In the genomic region with DNA sequence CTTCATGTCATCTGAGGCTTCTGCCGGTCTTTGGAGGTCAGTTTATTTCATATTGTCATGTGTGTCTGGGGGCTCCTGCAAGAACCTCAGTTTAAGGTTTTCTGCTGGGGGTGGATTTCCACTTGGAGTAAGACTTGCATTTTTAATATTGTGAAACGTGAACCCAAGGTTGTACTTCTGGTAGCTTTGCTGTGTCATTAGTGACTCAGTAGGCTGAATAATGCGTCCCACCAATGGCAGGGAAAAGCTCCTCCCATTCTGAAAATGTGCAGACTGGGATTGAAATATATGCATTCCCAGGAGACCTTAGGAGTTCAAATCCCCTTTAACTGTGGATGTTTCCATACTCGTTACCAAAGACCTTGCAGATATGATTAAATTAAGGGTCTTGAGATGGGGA, we compare ENCODE assay signal across 20 cellular contexts. TPM values are rescaled to one million over a fixed set of nuclear protein-coding genes. Genes with fewer than 3 reads are reported as not detected.
DNase-seq lines count a peak whose midpoint lies in the region; ATAC-seq and TF ChIP-seq lines count a peak whose summit lies in the region.
"Had no signal": no experiment of that assay in that cellular context is flagged by ENCODE, and none has a peak within 500 bp of the region (broad histone marks: within the 10 kb centered on the region; RNA-seq: fewer than 3 reads in every experiment).

No MANE protein-coding gene starts in this region.

- no peak overlapping the region for H3K4ac ChIP-seq in mesenchymal stem cell (ENCODE audit: low read depth in 1 of 2, low read length in 2 of 2)

- H4K91ac ChIP-seq in mesenchymal stem cell (ENCODE audit: low read length), result no peak overlapping the region

- H3K4me2 ChIP-seq in PC-3 (ENCODE audit: low read length), result no peak overlapping the region
- H3K4me2 ChIP-seq in mesenchymal stem cell (ENCODE audit: low read length, poor library complexity, severe bottlenecking), result no peak overlapping the region

- no peak overlapping the region for H2BK15ac ChIP-seq in mesenchymal stem cell (ENCODE audit: low read depth, poor library complexity, severe bottlenecking)

- no peaks in the 10 kb centered on the region for H3K79me1 ChIP-seq in mesenchymal stem cell (replicated peaks; ENCODE audit: low read length, poor library complexity, severe bottlenecking)

- H4K8ac ChIP-seq in mesenchymal stem cell (ENCODE audit: low read length), result no peak overlapping the region

- H2BK120ac ChIP-seq in mesenchymal stem cell (ENCODE audit: low read depth, low read length), result no peak overlapping the region

- H3K9me3 ChIP-seq in PC-3 (ENCODE audit: low read length) (no peaks in the 10 kb centered on the region), mesenchymal stem cell (ENCODE audit: control insufficient read depth, low read length) (no peaks in the 10 kb centered on the region)
- H3K9me3 ChIP-seq: gastrocnemius medialis had no signal

- H3K27me3 ChIP-seq in PC-3 (ENCODE audit: low read length), result no peaks in the 10 kb centered on the region
- no peaks in the 10 kb centered on the region for H3K27me3 ChIP-seq in mesenchymal stem cell (ENCODE audit: control insufficient read depth in 1 of 2, insufficient read depth in 1 of 2, low read length in 2 of 2)
- H3K27me3 ChIP-seq: gastrocnemius medialis had no signal

- no peak for ATAC-seq in PC-3
- no peak for ATAC-seq in GM21717 (IDR thresholded peaks at IDR 0.05; ENCODE audit: unreplicated experiment)
- ATAC-seq: activated T-cell treated with anti-CD3 and anti-CD28 coated beads, Interleukin-2, amount 50 U/mL, for 72 hours; CD8-positive, alpha-beta T cell; gastrocnemius medialis had no signal

- no peaks in the 10 kb centered on the region for H4K20me1 ChIP-seq in PC-3 (ENCODE audit: low read length)

- no peaks in the 10 kb centered on the region for H3K79me2 ChIP-seq in PC-3 (ENCODE audit: low read length)

- H3K18ac ChIP-seq in mesenchymal stem cell (ENCODE audit: low read depth in 1 of 2, low read length in 2 of 2), result no peak overlapping the region

- H3K9ac ChIP-seq in PC-3 (ENCODE audit: low read length) (no peak overlapping the region), mesenchymal stem cell (ENCODE audit: low read length) (no peak overlapping the region)

- H3K9me2 ChIP-seq in PC-3 (replicated peaks; ENCODE audit: low read length), result no peaks in the 10 kb centered on the region

- H3K36me3 ChIP-seq in PC-3 (ENCODE audit: low read depth, low read length), result no peaks in the 10 kb centered on the region
- H3K36me3 ChIP-seq in mesenchymal stem cell (ENCODE audit: control insufficient read depth in 1 of 2, insufficient read depth in 2 of 2, low read depth in 1 of 2, low read length in 2 of 2), result no peaks in the 10 kb centered on the region
- H3K36me3 ChIP-seq: gastrocnemius medialis had no signal

- intact Hi-C loops in PC-3 (cut with micrococcal nuclease), result no loop called here

- no TSS peak for BruUV-seq in PC-3 (replicated peaks; lab: Mats Ljungman, UMichigan)

- H3K27ac ChIP-seq in PC-3 (ENCODE audit: low read length) (no peak overlapping the region), mesenchymal stem cell (ENCODE audit: low read length, poor library complexity, severe bottlenecking) (no peak overlapping the region)
- H3K27ac ChIP-seq: coronary artery, gastrocnemius medialis had no signal

- TF ChIP-seq CTCF in PC-3 (conservative IDR thresholded peaks at IDR 0.05; ENCODE audit: low read depth, low read length), result no peak
- TF ChIP-seq CTCF in choroid plexus epithelial cell (conservative IDR thresholded peaks at IDR 0.05; ENCODE audit: low read depth, low read length), result no peak

- H2BK12ac ChIP-seq in mesenchymal stem cell (ENCODE audit: low read length in 2 of 2), result no peak overlapping the region

- H3K4me3 ChIP-seq in PC-3 (ENCODE audit: low read length) (no peak overlapping the region), choroid plexus epithelial cell (ENCODE audit: low read depth, low read length) (no peak overlapping the region), mesenchymal stem cell (ENCODE audit: insufficient read depth in 1 of 2, low read depth in 1 of 2, low read length in 2 of 2) (no peak overlapping the region)
- H3K4me3 ChIP-seq: coronary artery, gastrocnemius medialis had no signal

- H2AFZ ChIP-seq in PC-3 (ENCODE audit: low read length) (no peak overlapping the region), mesenchymal stem cell (ENCODE audit: low read depth, low read length) (no peak overlapping the region)

- no peak overlapping the region for H2AK5ac ChIP-seq in mesenchymal stem cell (ENCODE audit: low read length, severe bottlenecking)

- peak; percentile 49 for DNase-seq in EH (ENCODE audit: low read depth)
- DNase-seq in PC-3, result peak; percentile 42
- DNase-seq in choroid plexus epithelial cell (ENCODE audit: low read depth), result peak; percentile 69
- peak; percentile 25 for DNase-seq in mesenchymal stem cell
- no peak for DNase-seq in NCI-H524 (lab: John Stamatoyannopoulos, UW)
- no peak for DNase-seq in iPS-NIHi11 (ENCODE audit: low spot score)
- no peak for DNase-seq in activated CD8-positive, alpha-beta memory T cell treated with anti-CD3 and anti-CD28 coated beads, Interleukin-2, amount 50 U/mL, for 4 hours
- DNase-seq: activated T-cell treated with anti-CD3 and anti-CD28 coated beads, Interleukin-2, amount 50 U/mL, for 72 hours; CD8-positive, alpha-beta T cell; DMS53; gastrocnemius medialis; NCI-H1417 treated with DMSO at 0.1 percent for 48 hours; NCI-H2171 treated with DMSO at 0.1 percent for 48 hours; NCI-H69; Right ventricle myocardium superior; stimulated activated CD4-positive, alpha-beta T cell treated with anti-CD3 and anti-CD28 coated beads, Interleukin-1b, Interleukin-23, amount 100 ng/mL, for 48 hours; stimulated activated naive CD4-positive, alpha-beta T cell; SW 1271 had no signal

- no peak overlapping the region for H3K23ac ChIP-seq in mesenchymal stem cell (ENCODE audit: low read length in 2 of 2)

- H3K4me1 ChIP-seq in PC-3 (ENCODE audit: insufficient read depth, low read length) (peaks cover 3% of the 10 kb centered on the region; the same call in 1 of the 2 replicates), mesenchymal stem cell (ENCODE audit: control insufficient read depth, insufficient read depth, low read depth, low read length) (no peaks in the 10 kb centered on the region)
- H3K4me1 ChIP-seq: gastrocnemius medialis had no signal

- no peak overlapping the region for H3K14ac ChIP-seq in mesenchymal stem cell (ENCODE audit: low read length in 2 of 2)

- POLR2A ChIA-PET in PC-3 (lab: Charles Lee; ENCODE audit: unreplicated experiment), result no interaction called here

- no peak overlapping the region for H2BK5ac ChIP-seq in mesenchymal stem cell (ENCODE audit: low read depth, low read length, poor library complexity, severe bottlenecking)

- WGBS in mesenchymal stem cell, result 87% methylated on average over 4 of the region's 4 CpGs

- H3F3A ChIP-seq in PC-3 (ENCODE audit: low read length, unreplicated experiment), result no peaks in the 10 kb centered on the region

- CTCF ChIA-PET in PC-3 (lab: Charles Lee), result no interaction called here

RNA-seq across cellular contexts. Expression of a gene that starts 46.2 kb away (rescaled TPM):
- 17.9 and 20.8 TPM in 2 replicates for total RNA-seq in PC-3 (2014; rRNA removed)
- polyA plus RNA-seq in mesenchymal stem cell (2013, experiment 1 of 2), result 12.8 TPM
- polyA plus RNA-seq in mesenchymal stem cell (2013, experiment 2 of 2), result 12.5 TPM

RNA-seq across cellular contexts. Expression of a gene that starts 53.8 kb away (rescaled TPM):
- total RNA-seq in PC-3 (2014; rRNA removed), result 70.9 and 72.9 TPM in 2 replicates
- 49.5 TPM for polyA plus RNA-seq in mesenchymal stem cell (2013, experiment 1 of 2)
- 46.4 TPM for polyA plus RNA-seq in mesenchymal stem cell (2013, experiment 2 of 2)

Comparison
In these comparisons a context has a peak if more than half of its experiments do, and no peak if none do; other contexts are left out.
1. DNase-seq: peak in EH (single experiment), PC-3 (single experiment), choroid plexus epithelial cell (single experiment) and mesenchymal stem cell (single experiment); none in NCI-H524 (0 of 2), iPS-NIHi11 (single experiment) and activated CD8-positive, alpha-beta memory T cell treated with anti-CD3 and anti-CD28 coated beads, Interleukin-2, amount 50 U/mL, for 4 hours (single experiment).